ENCODE assay signal across 8 cellular contexts in genomic region chr2:54899576-54900200, GRCh38.
DNase-seq lines count a peak whose midpoint lies in the region; ATAC-seq and FAIRE-seq lines count a peak whose summit lies in the region.

No MANE protein-coding gene starts in this region.

- no peak overlapping the region for H3K18ac ChIP-seq in mesendoderm (ENCODE audit: low read length)

- H3K36me3 ChIP-seq in mesendoderm (ENCODE audit: control insufficient read depth, insufficient read depth, low read length) = no peaks in the 10 kb centered on the region

- H3K4ac ChIP-seq in mesendoderm (ENCODE audit: low read depth, low read length) = no peak overlapping the region

- H2BK5ac ChIP-seq in mesendoderm (ENCODE audit: low read length) = no peak overlapping the region

- no peak overlapping the region for H3K4me3 ChIP-seq in mesendoderm (ENCODE audit: low read length)

- no peaks in the 10 kb centered on the region for H3K79me1 ChIP-seq in mesendoderm (ENCODE audit: low read length)

- no peak overlapping the region for H4K5ac ChIP-seq in mesendoderm (ENCODE audit: low read length)

- no peak overlapping the region for H3K9ac ChIP-seq in mesendoderm (ENCODE audit: low read length)

- WGBS in mesendoderm (ENCODE audit: extremely low coverage, insufficient coverage, low lambda C conversion rate) = no CpG with 5 or more reads among the region's 5 CpGs

- H3K27ac ChIP-seq in mesendoderm (ENCODE audit: low read depth, low read length) = no peak overlapping the region

- peak; percentile 31 for FAIRE-seq in colon (lab: Jason Lieb, UNC)

- no peak for ATAC-seq in GM18907 (IDR thresholded peaks at IDR 0.05; ENCODE audit: unreplicated experiment)
- no peak for ATAC-seq in HG03175 (IDR thresholded peaks at IDR 0.05; ENCODE audit: unreplicated experiment)

- H2BK120ac ChIP-seq in mesendoderm (ENCODE audit: low read depth, low read length) = no peak overlapping the region

- no peaks in the 10 kb centered on the region for H3K79me2 ChIP-seq in mesendoderm (ENCODE audit: control insufficient read depth, insufficient read depth, low read length)

- H3K56ac ChIP-seq in mesendoderm (ENCODE audit: low read length) = no peak overlapping the region

- H3K23ac ChIP-seq in mesendoderm (ENCODE audit: low read length) = no peak overlapping the region

- no peak overlapping the region for H2AK5ac ChIP-seq in mesendoderm (ENCODE audit: low read length)

- H4K8ac ChIP-seq in mesendoderm (ENCODE audit: low read depth, low read length) = no peak overlapping the region

- no peak overlapping the region for H3K4me2 ChIP-seq in mesendoderm (ENCODE audit: low read length)

- H2BK15ac ChIP-seq in mesendoderm (replicated peaks; ENCODE audit: low read depth) = no peak overlapping the region

- H3K27me3 ChIP-seq in mesendoderm (ENCODE audit: insufficient read depth, low read length, poor library complexity) = no peaks in the 10 kb centered on the region

- peak; percentile 11 for DNase-seq in SKM-1 (lab: John Stamatoyannopoulos, UW; ENCODE audit: unreplicated experiment)
- no peak for DNase-seq in SKM-1 treated with dmso at 0.1 percent for 144 hours (lab: John Stamatoyannopoulos, UW; ENCODE audit: unreplicated experiment)
- DNase-seq in NCI-H226 = peak; percentile 29
- DNase-seq in mesendoderm = peak; percentile 30
- DNase-seq in occipital lobe (lab: John Stamatoyannopoulos, UW) = no peak

- peaks cover 1% of the 10 kb centered on the region for H3K4me1 ChIP-seq in mesendoderm (ENCODE audit: control insufficient read depth, low read depth, low read length)

Comparison
In these comparisons a context has a peak if more than half of its experiments do, and no peak if none do; other contexts are left out.
1. DNase-seq: peak in SKM-1 (single experiment), NCI-H226 (single experiment) and mesendoderm (single experiment); none in SKM-1 treated with dmso at 0.1 percent for 144 hours (single experiment) and occipital lobe (single experiment).